14 cellular contexts compared by ENCODE assay signal in genomic region chr4:114178392-114178791, GRCh38.
"Had no signal": no experiment of that assay in that cellular context is flagged by ENCODE, and none has a peak within 500 bp of the region (broad histone marks: within the 10 kb centered on the region; RNA-seq: fewer than 3 reads in every experiment).

No MANE protein-coding gene starts in this region.

- H3K4me3 ChIP-seq: gastroesophageal sphincter, heart right ventricle, left ventricle myocardium inferior, right atrium auricular region, transverse colon had no signal

- H3K4me1 ChIP-seq: left ventricle myocardium inferior, right atrium auricular region, transverse colon had no signal

- DNase-seq: activated CD4-positive, alpha-beta memory T cell treated with anti-CD3 and anti-CD28 coated beads for 36 hours; activated CD4-positive, alpha-beta T cell treated with anti-CD3 and anti-CD28 coated beads for 4 hours; activated naive CD8-positive, alpha-beta T cell treated with anti-CD3 and anti-CD28 coated beads for 36 hours; activated T-cell treated with anti-CD3 and anti-CD28 coated beads for 4 hours; amniotic stem cell; caudate nucleus; endodermal cell; heart right ventricle; left ventricle myocardium inferior; mammary epithelial cell; midbrain; transverse colon had no signal

- H3K9me3 ChIP-seq: transverse colon had no signal

- H3K27ac ChIP-seq: gastroesophageal sphincter, heart right ventricle, left ventricle myocardium inferior, right atrium auricular region, transverse colon had no signal

- ATAC-seq: gastroesophageal sphincter, heart right ventricle had no signal

- H3K27me3 ChIP-seq: gastroesophageal sphincter, heart right ventricle, right atrium auricular region, transverse colon had no signal

- H3K36me3 ChIP-seq: gastroesophageal sphincter, heart right ventricle, left ventricle myocardium inferior, right atrium auricular region, transverse colon had no signal
